ENCODE assay signal across 8 cellular contexts in the genomic region with DNA sequence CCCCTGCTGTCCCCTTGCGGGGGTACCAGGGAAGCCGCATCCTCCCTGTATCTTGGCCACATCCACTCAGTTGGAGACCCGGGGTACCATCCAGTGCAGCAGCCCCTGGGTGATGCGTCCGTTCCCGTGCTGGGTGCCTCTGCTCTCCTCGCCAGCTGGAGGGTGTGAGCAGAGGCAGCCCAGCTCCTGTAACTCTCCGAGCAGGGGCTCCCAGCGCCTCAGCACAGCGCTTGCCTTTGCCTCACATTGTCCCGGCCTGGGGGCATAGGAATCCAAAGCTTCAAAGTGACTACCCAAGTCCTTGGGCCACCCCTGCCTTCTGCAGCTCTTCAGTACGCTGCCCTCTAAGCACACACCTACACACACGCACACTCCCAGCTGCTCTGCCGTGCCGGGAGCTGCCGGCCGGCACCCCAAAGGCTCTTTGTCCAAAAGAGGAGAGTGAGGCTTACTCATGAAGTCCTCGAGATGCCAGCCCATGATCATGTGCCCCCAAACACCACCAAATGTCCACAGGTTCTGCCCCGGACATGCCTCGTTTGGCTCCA. TPM values are rescaled to one million over a fixed set of nuclear protein-coding genes. Genes with fewer than 3 reads are reported as not detected.
DNase-seq lines count a peak whose midpoint lies in the region; ATAC-seq and TF ChIP-seq lines count a peak whose summit lies in the region.

No MANE protein-coding gene starts in this region.

- peaks cover 15% of the 10 kb centered on the region for H3K4me1 ChIP-seq in rectal smooth muscle tissue (ENCODE audit: control insufficient read depth, insufficient read depth, low read length)
- peaks cover 5% of the 10 kb centered on the region; the same call in 1 of the 2 replicates for H3K4me1 ChIP-seq in HAP-1

- H3K4me3 ChIP-seq in rectal smooth muscle tissue (ENCODE audit: low read length) (peak overlapping the region; percentile 76), HAP-1 (no peak overlapping the region)

- H3K27ac ChIP-seq in rectal smooth muscle tissue (ENCODE audit: low read depth, low read length), result peak overlapping the region; percentile 96

- no peak for ATAC-seq in WTC11
- ATAC-seq in left ventricle myocardium superior, result peak; percentile 25
- no peak for ATAC-seq in GM21619 (IDR thresholded peaks at IDR 0.05; ENCODE audit: unreplicated experiment)
- ATAC-seq in HG02763 (IDR thresholded peaks at IDR 0.05; ENCODE audit: unreplicated experiment), result no peak

- H3K27me3 Mint-ChIP-seq in WTC11 (ENCODE audit: low read depth), result no peaks in the 10 kb centered on the region; the same call in none of the 2 replicates

- intact Hi-C loops in left ventricle myocardium superior (cut with micrococcal nuclease), result no loop called here

- H3K4me3 Mint-ChIP-seq in WTC11, result peak overlapping the region; percentile 77

- TF ChIP-seq CTCF in WTC11 (IDR thresholded peaks at IDR 0.05), result no peak

- DNase-seq in DMS79 treated with DMSO at 0.1 percent for 48 hours (lab: John Stamatoyannopoulos, UW) (peak; percentile 32), WTC11 (ENCODE audit: low spot score) (no peak), left ventricle myocardium superior (peak; percentile 54), HAP-1 (ENCODE audit: low spot score in 2 of 2) (no peak), dedifferentiated amniotic fluid mesenchymal stem cell (ENCODE audit: extremely low spot score) (no peak)

- peaks cover 34% of the 10 kb centered on the region for H3K4me1 Mint-ChIP-seq in WTC11

- POLR2A ChIA-PET in WTC11 (lab: Charles Lee), result interaction anchor here (1.1 kb wide), 1 partner anchor 10 kb away, joined by 8 read pairs; no protein-coding TSS in a partner anchor

- in situ Hi-C loops in HAP-1 (cut with MboI; ENCODE audit: low sequenced_read_pairs), result no loop called here

- no peaks in the 10 kb centered on the region for H3K36me3 Mint-ChIP-seq in WTC11

- no peaks in the 10 kb centered on the region for H3K36me3 ChIP-seq in rectal smooth muscle tissue (ENCODE audit: control insufficient read depth, insufficient read depth, low read length)
- no peaks in the 10 kb centered on the region for H3K36me3 ChIP-seq in HAP-1 (replicated peaks)

- H3K9me3 ChIP-seq in HAP-1, result no peaks in the 10 kb centered on the region

- peak overlapping the region; percentile 46; the same call in 1 of the 2 replicates for H3K27ac Mint-ChIP-seq in WTC11

- peak overlapping the region; percentile 80 for H3K9ac ChIP-seq in rectal smooth muscle tissue (ENCODE audit: low read length)

- H3K9me3 Mint-ChIP-seq in WTC11, result no peaks in the 10 kb centered on the region

- H3K27me3 ChIP-seq in rectal smooth muscle tissue (ENCODE audit: control insufficient read depth, insufficient read depth, low read length) (no peaks in the 10 kb centered on the region), HAP-1 (ENCODE audit: low read depth) (no peaks in the 10 kb centered on the region)

- CTCF ChIA-PET in WTC11 (lab: Charles Lee), result interaction anchor here (0.9 to 2.4 kb wide), 8 partner anchors 10 to 181 kb away, joined by 3 to 15 read pairs (median 10); no protein-coding TSS in a partner anchor

TF ChIP-seq in WTC11, 78 proteins besides CTCF, POLR2A, EP300 and RAD21:
- TF ChIP-seq, protein P1, sequence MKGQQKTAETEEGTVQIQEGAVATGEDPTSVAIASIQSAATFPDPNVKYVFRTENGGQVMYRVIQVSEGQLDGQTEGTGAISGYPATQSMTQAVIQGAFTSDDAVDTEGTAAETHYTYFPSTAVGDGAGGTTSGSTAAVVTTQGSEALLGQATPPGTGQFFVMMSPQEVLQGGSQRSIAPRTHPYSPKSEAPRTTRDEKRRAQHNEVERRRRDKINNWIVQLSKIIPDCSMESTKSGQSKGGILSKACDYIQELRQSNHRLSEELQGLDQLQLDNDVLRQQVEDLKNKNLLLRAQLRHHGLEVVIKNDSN (CRISPR knock-in tag; IDR thresholded peaks at IDR 0.05), result no peak
- no peak for TF ChIP-seq NR3C1 (CRISPR knock-in tag; conservative IDR thresholded peaks at IDR 0.05; ENCODE audit: low read depth)
- TF ChIP-seq ETV6 (CRISPR knock-in tag; IDR thresholded peaks at IDR 0.05), result no peak
- TF ChIP-seq IRF2 (CRISPR knock-in tag; IDR thresholded peaks at IDR 0.05; ENCODE audit: borderline replicate concordance, low read depth), result no peak
- TF ChIP-seq ZNF121 (CRISPR knock-in tag; IDR thresholded peaks at IDR 0.05), result no peak
- TF ChIP-seq ZNF416 (CRISPR knock-in tag; IDR thresholded peaks at IDR 0.05), result no peak
- TF ChIP-seq, protein P2, sequence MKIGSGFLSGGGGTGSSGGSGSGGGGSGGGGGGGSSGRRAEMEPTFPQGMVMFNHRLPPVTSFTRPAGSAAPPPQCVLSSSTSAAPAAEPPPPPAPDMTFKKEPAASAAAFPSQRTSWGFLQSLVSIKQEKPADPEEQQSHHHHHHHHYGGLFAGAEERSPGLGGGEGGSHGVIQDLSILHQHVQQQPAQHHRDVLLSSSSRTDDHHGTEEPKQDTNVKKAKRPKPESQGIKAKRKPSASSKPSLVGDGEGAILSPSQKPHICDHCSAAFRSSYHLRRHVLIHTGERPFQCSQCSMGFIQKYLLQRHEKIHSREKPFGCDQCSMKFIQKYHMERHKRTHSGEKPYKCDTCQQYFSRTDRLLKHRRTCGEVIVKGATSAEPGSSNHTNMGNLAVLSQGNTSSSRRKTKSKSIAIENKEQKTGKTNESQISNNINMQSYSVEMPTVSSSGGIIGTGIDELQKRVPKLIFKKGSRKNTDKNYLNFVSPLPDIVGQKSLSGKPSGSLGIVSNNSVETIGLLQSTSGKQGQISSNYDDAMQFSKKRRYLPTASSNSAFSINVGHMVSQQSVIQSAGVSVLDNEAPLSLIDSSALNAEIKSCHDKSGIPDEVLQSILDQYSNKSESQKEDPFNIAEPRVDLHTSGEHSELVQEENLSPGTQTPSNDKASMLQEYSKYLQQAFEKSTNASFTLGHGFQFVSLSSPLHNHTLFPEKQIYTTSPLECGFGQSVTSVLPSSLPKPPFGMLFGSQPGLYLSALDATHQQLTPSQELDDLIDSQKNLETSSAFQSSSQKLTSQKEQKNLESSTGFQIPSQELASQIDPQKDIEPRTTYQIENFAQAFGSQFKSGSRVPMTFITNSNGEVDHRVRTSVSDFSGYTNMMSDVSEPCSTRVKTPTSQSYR (CRISPR knock-in tag; IDR thresholded peaks at IDR 0.05), result no peak
- no peak for TF ChIP-seq GRHL2 (CRISPR knock-in tag; IDR thresholded peaks at IDR 0.05; ENCODE audit: insufficient replicate concordance, severe bottlenecking)
- TF ChIP-seq, protein P3, sequence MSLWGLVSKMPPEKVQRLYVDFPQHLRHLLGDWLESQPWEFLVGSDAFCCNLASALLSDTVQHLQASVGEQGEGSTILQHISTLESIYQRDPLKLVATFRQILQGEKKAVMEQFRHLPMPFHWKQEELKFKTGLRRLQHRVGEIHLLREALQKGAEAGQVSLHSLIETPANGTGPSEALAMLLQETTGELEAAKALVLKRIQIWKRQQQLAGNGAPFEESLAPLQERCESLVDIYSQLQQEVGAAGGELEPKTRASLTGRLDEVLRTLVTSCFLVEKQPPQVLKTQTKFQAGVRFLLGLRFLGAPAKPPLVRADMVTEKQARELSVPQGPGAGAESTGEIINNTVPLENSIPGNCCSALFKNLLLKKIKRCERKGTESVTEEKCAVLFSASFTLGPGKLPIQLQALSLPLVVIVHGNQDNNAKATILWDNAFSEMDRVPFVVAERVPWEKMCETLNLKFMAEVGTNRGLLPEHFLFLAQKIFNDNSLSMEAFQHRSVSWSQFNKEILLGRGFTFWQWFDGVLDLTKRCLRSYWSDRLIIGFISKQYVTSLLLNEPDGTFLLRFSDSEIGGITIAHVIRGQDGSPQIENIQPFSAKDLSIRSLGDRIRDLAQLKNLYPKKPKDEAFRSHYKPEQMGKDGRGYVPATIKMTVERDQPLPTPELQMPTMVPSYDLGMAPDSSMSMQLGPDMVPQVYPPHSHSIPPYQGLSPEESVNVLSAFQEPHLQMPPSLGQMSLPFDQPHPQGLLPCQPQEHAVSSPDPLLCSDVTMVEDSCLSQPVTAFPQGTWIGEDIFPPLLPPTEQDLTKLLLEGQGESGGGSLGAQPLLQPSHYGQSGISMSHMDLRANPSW (CRISPR knock-in tag; conservative IDR thresholded peaks at IDR 0.05; ENCODE audit: low read depth), result no peak
- TF ChIP-seq, protein P4, sequence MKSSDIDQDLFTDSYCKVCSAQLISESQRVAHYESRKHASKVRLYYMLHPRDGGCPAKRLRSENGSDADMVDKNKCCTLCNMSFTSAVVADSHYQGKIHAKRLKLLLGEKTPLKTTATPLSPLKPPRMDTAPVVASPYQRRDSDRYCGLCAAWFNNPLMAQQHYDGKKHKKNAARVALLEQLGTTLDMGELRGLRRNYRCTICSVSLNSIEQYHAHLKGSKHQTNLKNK (CRISPR knock-in tag; IDR thresholded peaks at IDR 0.05), result no peak
- TF ChIP-seq, protein P5, sequence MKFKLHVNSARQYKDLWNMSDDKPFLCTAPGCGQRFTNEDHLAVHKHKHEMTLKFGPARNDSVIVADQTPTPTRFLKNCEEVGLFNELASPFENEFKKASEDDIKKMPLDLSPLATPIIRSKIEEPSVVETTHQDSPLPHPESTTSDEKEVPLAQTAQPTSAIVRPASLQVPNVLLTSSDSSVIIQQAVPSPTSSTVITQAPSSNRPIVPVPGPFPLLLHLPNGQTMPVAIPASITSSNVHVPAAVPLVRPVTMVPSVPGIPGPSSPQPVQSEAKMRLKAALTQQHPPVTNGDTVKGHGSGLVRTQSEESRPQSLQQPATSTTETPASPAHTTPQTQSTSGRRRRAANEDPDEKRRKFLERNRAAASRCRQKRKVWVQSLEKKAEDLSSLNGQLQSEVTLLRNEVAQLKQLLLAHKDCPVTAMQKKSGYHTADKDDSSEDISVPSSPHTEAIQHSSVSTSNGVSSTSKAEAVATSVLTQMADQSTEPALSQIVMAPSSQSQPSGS (CRISPR knock-in tag; IDR thresholded peaks at IDR 0.05; ENCODE audit: borderline replicate concordance, low read depth), result no peak
- TF ChIP-seq ZNF263 (CRISPR knock-in tag; IDR thresholded peaks at IDR 0.05; ENCODE audit: low read depth), result no peak
- TF ChIP-seq, protein P6, sequence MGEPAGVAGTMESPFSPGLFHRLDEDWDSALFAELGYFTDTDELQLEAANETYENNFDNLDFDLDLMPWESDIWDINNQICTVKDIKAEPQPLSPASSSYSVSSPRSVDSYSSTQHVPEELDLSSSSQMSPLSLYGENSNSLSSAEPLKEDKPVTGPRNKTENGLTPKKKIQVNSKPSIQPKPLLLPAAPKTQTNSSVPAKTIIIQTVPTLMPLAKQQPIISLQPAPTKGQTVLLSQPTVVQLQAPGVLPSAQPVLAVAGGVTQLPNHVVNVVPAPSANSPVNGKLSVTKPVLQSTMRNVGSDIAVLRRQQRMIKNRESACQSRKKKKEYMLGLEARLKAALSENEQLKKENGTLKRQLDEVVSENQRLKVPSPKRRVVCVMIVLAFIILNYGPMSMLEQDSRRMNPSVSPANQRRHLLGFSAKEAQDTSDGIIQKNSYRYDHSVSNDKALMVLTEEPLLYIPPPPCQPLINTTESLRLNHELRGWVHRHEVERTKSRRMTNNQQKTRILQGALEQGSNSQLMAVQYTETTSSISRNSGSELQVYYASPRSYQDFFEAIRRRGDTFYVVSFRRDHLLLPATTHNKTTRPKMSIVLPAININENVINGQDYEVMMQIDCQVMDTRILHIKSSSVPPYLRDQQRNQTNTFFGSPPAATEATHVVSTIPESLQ (CRISPR knock-in tag; IDR thresholded peaks at IDR 0.05), result no peak

RNA-seq across cellular contexts. Expression of a gene that starts 0.7 kb away (rescaled TPM):
- total RNA-seq in WTC11 (2021), result 4.5 to 6.7 TPM (median 6.3 TPM) in 3 replicates
- 27.4 TPM for total RNA-seq in left ventricle myocardium superior

Comparison
In these comparisons a context has a peak if more than half of its experiments do, and no peak if none do; other contexts are left out.
1. DNase-seq: peak in DMS79 treated with DMSO at 0.1 percent for 48 hours (single experiment) and left ventricle myocardium superior (single experiment); none in WTC11 (single experiment), HAP-1 (0 of 2) and dedifferentiated amniotic fluid mesenchymal stem cell (single experiment).